Comparison of ENCODE assay signal across 2 cellular contexts in genomic region chr2:53035153-53035552, GRCh38.
TF ChIP-seq lines count a peak whose summit lies in the region.

No MANE protein-coding gene starts in this region.

TF ChIP-seq in GM23338, 12 proteins besides CTCF, POLR2A, EP300 and RAD21:
- no peak for TF ChIP-seq CREB1 (CRISPR knock-in tag; IDR thresholded peaks at IDR 0.05; ENCODE audit: low read depth)
- TF ChIP-seq ZNF331 (CRISPR knock-in tag; IDR thresholded peaks at IDR 0.05; ENCODE audit: low read depth): no peak
- peak; percentile 57; the same call in 1 of the 2 replicates for TF ChIP-seq NANOG (IDR thresholded peaks at IDR 0.05; ENCODE audit: borderline replicate concordance)
- no peak for TF ChIP-seq EZH2 (IDR thresholded peaks at IDR 0.05; ENCODE audit: low read depth, unreplicated experiment)
- no peak for TF ChIP-seq EZH2phosphoT487 (IDR thresholded peaks at IDR 0.05; ENCODE audit: unreplicated experiment)

TF ChIP-seq in IMR-90, 13 proteins besides CTCF, POLR2A, EP300 and RAD21:
- TF ChIP-seq MXI1 (IDR thresholded peaks at IDR 0.05; ENCODE audit: borderline replicate concordance, low read depth, low read length): no peak
- no peak for TF ChIP-seq NFE2L2 (IDR thresholded peaks at IDR 0.05; ENCODE audit: low read depth, low read length)
- TF ChIP-seq SMC3 (IDR thresholded peaks at IDR 0.05; ENCODE audit: low read depth, low read length): no peak
- TF ChIP-seq RCOR1 (IDR thresholded peaks at IDR 0.05; ENCODE audit: insufficient replicate concordance, low read length): no peak
- TF ChIP-seq MAFK (IDR thresholded peaks at IDR 0.05; ENCODE audit: low read depth, low read length): no peak
- no peak for TF ChIP-seq BHLHE40 (IDR thresholded peaks at IDR 0.05; ENCODE audit: low read depth, low read length)
- no peak for TF ChIP-seq FOS (IDR thresholded peaks at IDR 0.05; ENCODE audit: low read depth, low read length)
